Comparison of ENCODE assay signal across 16 cellular contexts in the genomic region with DNA sequence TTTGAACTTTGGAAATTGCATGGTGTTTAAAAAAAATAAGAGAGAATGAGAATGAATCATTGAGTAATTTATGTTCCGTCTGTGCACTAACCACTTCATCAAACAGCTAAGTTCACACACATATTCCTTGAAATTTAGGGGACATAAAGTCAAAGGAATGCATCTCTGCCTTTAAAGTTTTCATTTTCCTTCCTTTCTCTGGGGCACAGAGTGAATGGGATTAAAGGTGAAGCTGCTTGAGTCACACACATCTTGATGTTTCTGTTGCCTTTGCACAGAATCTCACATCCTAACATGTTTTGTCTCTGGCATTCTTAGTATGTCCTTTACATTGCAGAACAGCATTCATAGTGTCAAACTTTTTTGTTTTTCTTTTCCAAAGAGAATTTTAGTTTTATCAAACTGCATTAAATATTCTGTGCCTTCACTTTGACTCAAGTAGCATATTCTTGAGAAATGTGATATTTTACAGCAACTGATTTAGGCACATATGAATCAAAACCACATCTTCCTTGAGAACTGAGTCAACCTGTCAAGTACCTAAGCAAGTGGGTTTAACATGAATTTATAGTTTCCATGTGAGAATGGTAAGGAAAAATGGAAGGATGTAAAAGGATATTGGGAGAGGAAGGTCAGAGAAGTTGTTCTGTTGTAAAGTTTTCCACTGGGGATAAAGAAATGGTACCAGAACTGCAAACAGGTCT.
A peak's percentile ranks its signal among the peaks of the same experiment; 100 is the strongest.
DNase-seq lines count a peak whose midpoint lies in the region; TF ChIP-seq lines count a peak whose summit lies in the region.
"Had no signal": no experiment of that assay in that cellular context is flagged by ENCODE, and none has a peak within 500 bp of the region (broad histone marks: within the 10 kb centered on the region; RNA-seq: fewer than 3 reads in every experiment).

No MANE protein-coding gene starts in this region.

- CTCF ChIA-PET in BJ (lab: Yijun Ruan, JAX), result interaction anchor here (0.8 kb wide), 1 partner anchor 12 kb away, joined by 5 read pairs; no protein-coding TSS in a partner anchor

- no peaks in the 10 kb centered on the region for H3K9me3 ChIP-seq in adipocyte (ENCODE audit: control insufficient read depth, low read length)
- no peaks in the 10 kb centered on the region for H3K9me3 ChIP-seq in mesenchymal stem cell (ENCODE audit: control insufficient read depth, low read length)
- H3K9me3 ChIP-seq in colonic mucosa, result no peaks in the 10 kb centered on the region
- H3K9me3 ChIP-seq: thoracic aorta had no signal

- H2AFZ ChIP-seq in mesenchymal stem cell (ENCODE audit: low read depth, low read length), result no peak overlapping the region

- no peak overlapping the region for H2BK5ac ChIP-seq in mesenchymal stem cell (ENCODE audit: low read depth, low read length, poor library complexity, severe bottlenecking)

- no peaks in the 10 kb centered on the region for H3K27me3 ChIP-seq in BJ (ENCODE audit: control insufficient read depth, insufficient read depth, low read length)
- H3K27me3 ChIP-seq in adipocyte (replicated peaks; ENCODE audit: control insufficient read depth, insufficient read depth, low read length), result no peaks in the 10 kb centered on the region
- no peaks in the 10 kb centered on the region for H3K27me3 ChIP-seq in mesenchymal stem cell (ENCODE audit: control insufficient read depth in 1 of 2, insufficient read depth in 1 of 2, low read length in 2 of 2)
- H3K27me3 ChIP-seq in colonic mucosa, result no peaks in the 10 kb centered on the region

- H3K4me2 ChIP-seq in mesenchymal stem cell (ENCODE audit: low read length, poor library complexity, severe bottlenecking), result no peak overlapping the region

- H3K27ac ChIP-seq in mesenchymal stem cell (ENCODE audit: low read length, poor library complexity, severe bottlenecking), result no peak overlapping the region
- H3K27ac ChIP-seq in colonic mucosa, result no peak overlapping the region
- H3K27ac ChIP-seq: C4-2B, SK-N-MC, thoracic aorta had no signal

- H3K36me3 ChIP-seq in BJ (ENCODE audit: control insufficient read depth, insufficient read depth, low read length) (no peaks in the 10 kb centered on the region), adipocyte (ENCODE audit: control insufficient read depth, insufficient read depth, low read length, severe bottlenecking) (no peaks in the 10 kb centered on the region), mesenchymal stem cell (ENCODE audit: control insufficient read depth in 1 of 2, insufficient read depth in 2 of 2, low read depth in 1 of 2, low read length in 2 of 2) (no peaks in the 10 kb centered on the region), colonic mucosa (no peaks in the 10 kb centered on the region)
- H3K36me3 ChIP-seq: thoracic aorta had no signal

- H3K79me1 ChIP-seq in mesenchymal stem cell (replicated peaks; ENCODE audit: low read length, poor library complexity, severe bottlenecking), result no peaks in the 10 kb centered on the region

- no peak overlapping the region for H2BK15ac ChIP-seq in mesenchymal stem cell (ENCODE audit: low read depth, poor library complexity, severe bottlenecking)

- H3K23ac ChIP-seq in mesenchymal stem cell (ENCODE audit: low read length in 2 of 2), result no peak overlapping the region

- DNase-seq in BJ (ENCODE audit: low read depth) (peak; percentile 42), HCEC 1CT (peak; percentile 93), adipocyte (ENCODE audit: low read depth) (peak; percentile 41), mesenchymal stem cell (peak; percentile 18), colonic mucosa (no peak), DMS114 treated with DMSO at 0.1 percent for 48 hours (lab: John Stamatoyannopoulos, UW; ENCODE audit: unreplicated experiment) (no peak)
- DNase-seq in stimulated activated naive CD4-positive, alpha-beta T cell (lab: John Stamatoyannopoulos, UW), result no peak
- no peak for DNase-seq in activated CD8-positive, alpha-beta memory T cell treated with anti-CD3 and anti-CD28 coated beads, Interleukin-2, amount 50 U/mL, for 4 hours
- DNase-seq: activated naive CD4-positive, alpha-beta T cell; endodermal cell; MV-4-11; NCI-H2081 treated with DMSO at 0.1 percent for 48 hours; nephron progenitor cell had no signal

- H2BK120ac ChIP-seq in mesenchymal stem cell (ENCODE audit: low read depth, low read length), result no peak overlapping the region

- no peak overlapping the region for H2AK5ac ChIP-seq in mesenchymal stem cell (ENCODE audit: low read length, severe bottlenecking)

- no peak overlapping the region for H3K4me3 ChIP-seq in BJ (ENCODE audit: low read depth, low read length)
- H3K4me3 ChIP-seq in adipocyte (ENCODE audit: low read length), result no peak overlapping the region
- no peak overlapping the region for H3K4me3 ChIP-seq in mesenchymal stem cell (ENCODE audit: insufficient read depth in 1 of 2, low read depth in 1 of 2, low read length in 2 of 2)
- H3K4me3 ChIP-seq in colonic mucosa, result no peak overlapping the region
- H3K4me3 ChIP-seq: SK-N-MC, thoracic aorta had no signal

- POLR2A ChIA-PET in BJ (lab: Charles Lee), result no interaction called here

- no peak overlapping the region for H4K8ac ChIP-seq in mesenchymal stem cell (ENCODE audit: low read length)

- H3K9ac ChIP-seq in adipocyte (ENCODE audit: low read length) (no peak overlapping the region), mesenchymal stem cell (ENCODE audit: low read length) (no peak overlapping the region), colonic mucosa (ENCODE audit: low read depth in 2 of 2, low read length in 2 of 2) (no peak overlapping the region)

- H3K4me1 ChIP-seq in adipocyte (ENCODE audit: control insufficient read depth, insufficient read depth, low read length) (peaks cover 10% of the 10 kb centered on the region), mesenchymal stem cell (ENCODE audit: control insufficient read depth, insufficient read depth, low read depth, low read length) (no peaks in the 10 kb centered on the region), colonic mucosa (no peaks in the 10 kb centered on the region)

- no peak overlapping the region for H3K4ac ChIP-seq in mesenchymal stem cell (ENCODE audit: low read depth in 1 of 2, low read length in 2 of 2)

- H4K91ac ChIP-seq in mesenchymal stem cell (ENCODE audit: low read length), result no peak overlapping the region

- no CpG with 5 or more reads among the region's 1 CpG for WGBS in mesenchymal stem cell

- no peak for TF ChIP-seq CTCF in BJ (IDR thresholded peaks at IDR 0.05; ENCODE audit: insufficient read depth, low read depth, low read length)
- no peak for TF ChIP-seq CTCF in colonic mucosa (IDR thresholded peaks at IDR 0.05)

- intact Hi-C loops in colonic mucosa (cut with DNase I), result no loop called here

- H2BK12ac ChIP-seq in mesenchymal stem cell (ENCODE audit: low read length in 2 of 2), result no peak overlapping the region

- no peak overlapping the region for H3K18ac ChIP-seq in mesenchymal stem cell (ENCODE audit: low read depth in 1 of 2, low read length in 2 of 2)

- no peak overlapping the region for H3K14ac ChIP-seq in mesenchymal stem cell (ENCODE audit: low read length in 2 of 2)

Comparison
In these comparisons a context has a peak if more than half of its experiments do, and no peak if none do; other contexts are left out.
1. DNase-seq: peak in BJ (single experiment), HCEC 1CT (single experiment), adipocyte (single experiment) and mesenchymal stem cell (single experiment); none in colonic mucosa (single experiment), stimulated activated naive CD4-positive, alpha-beta T cell (0 of 6), DMS114 treated with DMSO at 0.1 percent for 48 hours (single experiment) and activated CD8-positive, alpha-beta memory T cell treated with anti-CD3 and anti-CD28 coated beads, Interleukin-2, amount 50 U/mL, for 4 hours (single experiment).